1 cellular context compared by ENCODE assay signal in the genomic region with DNA sequence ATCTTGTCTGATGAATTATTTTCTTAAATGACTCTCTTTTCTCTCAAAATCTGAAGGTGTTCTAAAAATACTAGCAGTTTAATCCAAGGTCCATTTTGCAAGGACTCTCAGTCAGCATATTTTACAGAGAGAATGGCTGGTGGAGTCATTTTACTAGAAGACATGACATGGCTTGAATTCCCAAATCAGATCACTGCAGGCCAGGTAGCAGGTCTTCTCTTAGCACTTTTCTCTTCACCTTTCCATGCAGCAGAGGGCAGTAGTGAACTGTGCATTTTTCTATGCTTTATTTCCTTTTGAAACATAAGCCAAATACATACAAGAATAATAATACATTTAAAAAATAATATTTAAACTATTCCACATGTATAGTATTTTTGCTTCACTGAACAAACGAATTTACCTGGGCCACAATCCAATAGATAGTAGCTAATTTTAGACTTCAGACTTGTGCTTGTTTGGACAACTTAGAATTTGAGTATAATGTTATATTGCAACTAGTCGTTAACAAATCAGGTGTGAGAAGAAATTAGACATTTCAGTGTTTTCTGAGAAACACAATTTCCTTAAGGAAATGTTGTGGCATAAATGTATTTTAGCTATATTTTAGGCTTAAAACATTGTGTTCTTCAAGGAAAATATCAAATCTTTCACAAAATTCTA.
TF ChIP-seq lines count a peak whose summit lies in the region.

No MANE protein-coding gene starts in this region.

TF ChIP-seq in IMR-90, 13 proteins besides CTCF, POLR2A, EP300 and RAD21 (continued from another document):
- TF ChIP-seq CHD1 (IDR thresholded peaks at IDR 0.05; ENCODE audit: low read depth, low read length) (no peak), MAFK (IDR thresholded peaks at IDR 0.05; ENCODE audit: low read depth, low read length) (0 out of 2 replicates have a peak, but pooled peaks have one; percentile 13)
